ENCODE assay signal across 8 cellular contexts in the genomic region with DNA sequence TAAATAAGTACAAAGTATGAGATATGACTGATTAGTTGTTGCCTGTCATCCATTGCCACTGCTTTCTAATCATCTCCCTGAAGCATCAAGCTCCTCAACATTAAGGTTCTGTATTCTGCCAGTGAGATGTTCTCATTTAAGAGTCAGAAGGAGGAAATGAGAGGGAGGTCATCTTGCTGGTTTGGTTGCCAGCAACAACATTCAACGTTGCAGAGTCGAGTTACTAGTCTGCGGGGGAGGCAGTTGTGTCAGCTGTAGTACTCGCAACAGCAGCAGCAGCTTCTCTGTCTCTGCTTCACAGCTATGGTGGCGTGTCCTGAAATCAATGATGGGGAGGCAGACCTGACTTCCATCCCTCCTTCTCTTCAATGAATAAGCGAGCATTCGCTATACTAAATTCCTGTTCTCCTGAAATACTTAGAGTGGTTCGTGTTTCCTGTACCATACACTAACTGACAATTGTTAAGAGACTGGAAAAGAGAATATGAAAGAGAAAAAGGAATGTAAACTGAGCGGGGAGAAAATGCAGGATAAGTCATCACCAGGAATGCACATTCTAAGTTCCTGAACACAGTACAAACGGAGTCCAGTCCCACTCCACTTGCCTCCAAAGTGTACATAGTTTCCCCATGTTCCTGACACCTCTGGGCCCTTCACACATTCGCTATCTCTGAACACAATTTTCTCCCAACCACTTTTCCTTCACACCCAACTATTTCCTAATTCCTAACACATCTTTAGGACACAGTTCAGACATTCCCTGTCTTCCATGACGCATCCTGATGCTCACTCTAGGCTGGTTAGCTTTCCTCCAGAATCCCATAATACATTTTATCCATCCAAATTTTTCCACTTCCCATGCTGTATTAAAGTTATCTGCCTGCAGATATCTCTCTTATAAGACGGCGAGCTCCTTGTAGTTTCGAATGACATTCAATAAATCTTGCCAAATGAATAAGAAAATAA.
A peak's percentile ranks its signal among the peaks of the same experiment; 100 is the strongest.
DNase-seq lines count a peak whose midpoint lies in the region; FAIRE-seq and TF ChIP-seq lines count a peak whose summit lies in the region.

No MANE protein-coding gene starts in this region.

- H3K9ac ChIP-seq in endothelial cell of umbilical vein (replicated peaks; ENCODE audit: extremely low read depth, insufficient read depth, low read length): no peak overlapping the region

- H3K4me2 ChIP-seq in endothelial cell of umbilical vein (ENCODE audit: insufficient read depth, low read length): no peak overlapping the region

- no peaks in the 10 kb centered on the region for H3K36me3 ChIP-seq in endothelial cell of umbilical vein (ENCODE audit: control insufficient read depth in 2 of 2, extremely low read depth in 1 of 2, insufficient read depth in 2 of 2, low read length in 2 of 2)

- H4K20me1 ChIP-seq in endothelial cell of umbilical vein (replicated peaks; ENCODE audit: control insufficient read depth, extremely low read depth, insufficient read depth, low read length): no peaks in the 10 kb centered on the region

- dilution Hi-C loops in endothelial cell of umbilical vein (cut with MboI; ENCODE audit: extremely low pct_ligation_motif_present, low sequenced_read_pairs): no loop called here

- POLR2A ChIA-PET in endothelial cell of umbilical vein (lab: Charles Lee): no interaction called here

- in situ Hi-C loops in GM13977 (cut with MboI; ENCODE audit: low pct_unique_long_range_greater_than_20kb, low sequenced_read_pairs, unreplicated experiment): no loop called here

- CTCF ChIA-PET in endothelial cell of umbilical vein (lab: Charles Lee): interaction anchor here (1.6 kb wide), 1 partner anchor 10 kb away, joined by 6 read pairs; no protein-coding TSS in a partner anchor

- intact Hi-C loops in endothelial cell of umbilical vein (cut with micrococcal nuclease): no loop called here

- no peak for FAIRE-seq in endothelial cell of umbilical vein (lab: Jason Lieb, UNC)

- H3K9me1 ChIP-seq in endothelial cell of umbilical vein (replicated peaks; ENCODE audit: control insufficient read depth, extremely low read depth, insufficient read depth, low read length): no peaks in the 10 kb centered on the region

- no peak overlapping the region for H3K27ac ChIP-seq in endothelial cell of umbilical vein (ENCODE audit: insufficient read depth, low read depth, low read length)

- peak; percentile 11 for DNase-seq in GM12865 (ENCODE audit: low read depth)
- DNase-seq in NB4 (ENCODE audit: low read depth): peak; percentile 8
- peak; percentile 22 for DNase-seq in endothelial cell of umbilical vein (ENCODE audit: low read depth, low spot score)
- DNase-seq in non-pigmented ciliary epithelial cell (ENCODE audit: low read depth): peak; percentile 85
- DNase-seq in nucleus accumbens (lab: John Stamatoyannopoulos, UW): no peak
- DNase-seq in middle frontal gyrus (ENCODE audit: extremely low spot score, low spot score): no peak
- no peak for DNase-seq in GM13977 (ENCODE audit: low spot score)
- DNase-seq in stimulated activated CD4-positive, alpha-beta T cell treated with anti-CD3 and anti-CD28 coated beads, Interleukin-2, amount 100 ng/mL, for 48 hours: no peak

- TF ChIP-seq CTCF in GM12865 (IDR thresholded peaks at IDR 0.05; ENCODE audit: insufficient read depth, low read depth, low read length, missing control alignments) (no peak), NB4 (IDR thresholded peaks at IDR 0.05; ENCODE audit: low read depth, low read length) (no peak), endothelial cell of umbilical vein (IDR thresholded peaks at IDR 0.05; ENCODE audit: extremely low read depth in 1 of 2, insufficient read depth in 1 of 2, low read depth in 1 of 2, low read length in 2 of 2) (no peak), GM13977 (IDR thresholded peaks at IDR 0.05; ENCODE audit: extremely low read depth, insufficient read depth, missing control alignments) (no peak)

- no peaks in the 10 kb centered on the region for H3K79me2 ChIP-seq in endothelial cell of umbilical vein (ENCODE audit: control insufficient read depth, insufficient read depth, low read length)

- H2AFZ ChIP-seq in endothelial cell of umbilical vein (ENCODE audit: low read depth, low read length): no peak overlapping the region

- no peak overlapping the region for H3K4me3 ChIP-seq in GM12865 (ENCODE audit: low read depth, low read length)
- no peak overlapping the region for H3K4me3 ChIP-seq in NB4 (ENCODE audit: low read depth, low read length)
- H3K4me3 ChIP-seq in endothelial cell of umbilical vein (replicated peaks in 1 of 3; ENCODE audit: insufficient read depth in 1 of 3, low read depth in 1 of 3, low read length in 3 of 3): no peak overlapping the region

- BruUV-seq in endothelial cell of umbilical vein (replicated peaks; lab: Mats Ljungman, UMichigan): no TSS peak

- no peaks in the 10 kb centered on the region for H3K9me3 ChIP-seq in endothelial cell of umbilical vein (replicated peaks; ENCODE audit: control insufficient read depth, insufficient read depth, low read length)

- H3K4me1 ChIP-seq in endothelial cell of umbilical vein (ENCODE audit: control insufficient read depth, extremely low read depth, insufficient read depth, low read length): no peaks in the 10 kb centered on the region

- no peak for TF ChIP-seq POLR2A in NB4 (IDR thresholded peaks at IDR 0.05; ENCODE audit: extremely low read depth, insufficient read length)
- TF ChIP-seq POLR2A in endothelial cell of umbilical vein (IDR thresholded peaks at IDR 0.05; ENCODE audit: low read depth, low read length): no peak

- H3K27me3 ChIP-seq in endothelial cell of umbilical vein (ENCODE audit: control insufficient read depth in 2 of 2, insufficient read depth in 2 of 2, low read length in 2 of 2): no peaks in the 10 kb centered on the region

TF ChIP-seq in endothelial cell of umbilical vein, 7 proteins besides CTCF, POLR2A, EP300 and RAD21:
- TF ChIP-seq POLR2AphosphoS5 (IDR thresholded peaks at IDR 0.05; ENCODE audit: insufficient read depth, low read depth, low read length): no peak
- no peak for TF ChIP-seq GATA2 (IDR thresholded peaks at IDR 0.05; ENCODE audit: insufficient read depth, insufficient read length, low read depth, low read length)
- no peak for TF ChIP-seq MYC (IDR thresholded peaks at IDR 0.05; ENCODE audit: low read depth, low read length)
- no peak for TF ChIP-seq EZH2 (IDR thresholded peaks at IDR 0.05; ENCODE audit: borderline replicate concordance, low read depth, low read length, severe bottlenecking)
- TF ChIP-seq, protein P1, sequence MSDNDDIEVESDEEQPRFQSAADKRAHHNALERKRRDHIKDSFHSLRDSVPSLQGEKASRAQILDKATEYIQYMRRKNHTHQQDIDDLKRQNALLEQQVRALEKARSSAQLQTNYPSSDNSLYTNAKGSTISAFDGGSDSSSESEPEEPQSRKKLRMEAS (IDR thresholded peaks at IDR 0.05; ENCODE audit: insufficient read depth, insufficient read length): no peak
- TF ChIP-seq FOS (IDR thresholded peaks at IDR 0.05; ENCODE audit: borderline replicate concordance, insufficient read depth, low read length): no peak
- TF ChIP-seq JUN (IDR thresholded peaks at IDR 0.05; ENCODE audit: borderline replicate concordance, insufficient read depth, insufficient read length, low read depth): no peak

Comparison
In these comparisons a context has a peak if more than half of its experiments do, and no peak if none do; other contexts are left out.
1. DNase-seq: peak in GM12865 (single experiment), NB4 (single experiment), endothelial cell of umbilical vein (single experiment) and non-pigmented ciliary epithelial cell (single experiment); none in nucleus accumbens (0 of 56), middle frontal gyrus (single experiment), GM13977 (single experiment) and stimulated activated CD4-positive, alpha-beta T cell treated with anti-CD3 and anti-CD28 coated beads, Interleukin-2, amount 100 ng/mL, for 48 hours (0 of 2).